ENCODE assay signal across 1 cellular context in genomic region chr9:14627513-14627912, GRCh38.
TF ChIP-seq lines count a peak whose summit lies in the region.

No MANE protein-coding gene starts in this region.

TF ChIP-seq in WTC11, 78 proteins besides CTCF, POLR2A, EP300 and RAD21 (continued from another document):
- no peak for TF ChIP-seq ZNF425 (CRISPR knock-in tag; conservative IDR thresholded peaks at IDR 0.05)
- TF ChIP-seq OVOL2 (CRISPR knock-in tag; IDR thresholded peaks at IDR 0.05; ENCODE audit: borderline replicate concordance) = no peak
- no peak for TF ChIP-seq ZBTB21 (CRISPR knock-in tag; IDR thresholded peaks at IDR 0.05; ENCODE audit: borderline replicate concordance)
- TF ChIP-seq MAX (CRISPR knock-in tag; IDR thresholded peaks at IDR 0.05) = no peak
